19 cellular contexts compared by ENCODE assay signal in genomic region chr7:68904635-68905034, GRCh38.
"Had no signal": no experiment of that assay in that cellular context is flagged by ENCODE, and none has a peak within 500 bp of the region (broad histone marks: within the 10 kb centered on the region; RNA-seq: fewer than 3 reads in every experiment).

No MANE protein-coding gene starts in this region.

- H2AFZ ChIP-seq: hepatocyte had no signal

- H3K79me2 ChIP-seq: hepatocyte had no signal

- H3K27ac Mint-ChIP-seq: endodermal cell, nephron had no signal

- H3K36me3 ChIP-seq: neutrophil, ovary, stomach had no signal

- H3K27ac ChIP-seq: coronary artery, hepatocyte, neutrophil, ovary, stomach had no signal

- H3K4me3 ChIP-seq: coronary artery, hepatocyte, ovary, stomach had no signal

- H3K4me2 ChIP-seq: hepatocyte had no signal

- ATAC-seq: left colon, right cardiac atrium had no signal

- DNase-seq: effector CD4-positive, alpha-beta T cell; endodermal cell; erythroblast; foreskin melanocyte; head of caudate nucleus; left colon; mesendoderm; naive B cell; ovary; right cardiac atrium; small intestine; stimulated activated CD4-positive, alpha-beta T cell treated with anti-CD3 and anti-CD28 coated beads, Interleukin-12 subunit alpha, Interleukin-12 subunit beta, amount 100 ng/mL, for 4 hours; stimulated activated naive CD4-positive, alpha-beta T cell; stomach; trophoblast cell had no signal

- H3K4me3 Mint-ChIP-seq: endodermal cell, nephron had no signal

- H3K4me1 Mint-ChIP-seq: naive B cell, nephron had no signal

- H3K4me1 ChIP-seq: stomach had no signal

- H3K27me3 ChIP-seq: hepatocyte, neutrophil, ovary, stomach had no signal

- H3K9me3 ChIP-seq: neutrophil, ovary had no signal

- H3K36me3 Mint-ChIP-seq: naive B cell had no signal
